ENCODE assay signal across 8 cellular contexts in genomic region chr1:37486680-37487618, GRCh38. TPM values are rescaled to one million over a fixed set of nuclear protein-coding genes. Genes with fewer than 3 reads are reported as not detected.
A peak's percentile ranks its signal among the peaks of the same experiment; 100 is the strongest.
DNase-seq lines count a peak whose midpoint lies in the region; ATAC-seq, FAIRE-seq and TF ChIP-seq lines count a peak whose summit lies in the region.

No MANE protein-coding gene starts in this region.

- CTCF ChIA-PET in A673 (lab: Charles Lee) (interaction anchor here (0.7 to 1.9 kb wide), 10 partner anchors 8 to 971 kb away, joined by 3 to 7 read pairs (median 4); partner anchors contain the start of gene ZC3H12A), HepG2 (lab: Yijun Ruan, JAX; ENCODE audit: low intra/inter-chr PET ratio, low total read pairs) (interaction anchor here (1.1 to 3.2 kb wide), 4 partner anchors 13 to 32 kb away, joined by 3 to 61 read pairs (median 7); partner anchors contain the start of gene ZC3H12A)

- TF ChIP-seq CTCF in A673 (conservative IDR thresholded peaks at IDR 0.05; ENCODE audit: low read depth, low read length) (peak; percentile 96), GM12875 (IDR thresholded peaks at IDR 0.05; ENCODE audit: borderline replicate concordance, insufficient read depth, low read depth, low read length) (peak; percentile 97), colonic mucosa (IDR thresholded peaks at IDR 0.05) (peak; percentile 99), HepG2 (CRISPR knock-in tag; IDR thresholded peaks at IDR 0.05) (peak; percentile 95)

- intact Hi-C loops in A673 (cut with micrococcal nuclease; ENCODE audit: unreplicated experiment) (loop anchor here (1.0 kb wide), 1 partner anchor 32 kb away; no protein-coding TSS in a partner anchor), colonic mucosa (cut with DNase I) (loop anchor here (2.0 kb wide), 1 partner anchor 32 kb away; no protein-coding TSS in a partner anchor), HepG2 (cut with micrococcal nuclease; ENCODE audit: unreplicated experiment) (loop anchor here (1.0 kb wide), 1 partner anchor 32 kb away; no protein-coding TSS in a partner anchor)

- H3K79me2 ChIP-seq in HepG2 (ENCODE audit: insufficient read depth, low read length) = no peaks in the 10 kb centered on the region

- FAIRE-seq in HepG2 (lab: Jason Lieb, UNC) = peak; percentile 82

- BruUV-seq in A673 (replicated peaks; lab: Mats Ljungman, UMichigan) (no TSS peak), HepG2 (replicated peaks; lab: Mats Ljungman, UMichigan) (no TSS peak)

- ATAC-seq in HepG2 (peak; percentile 73), GM21447 (IDR thresholded peaks at IDR 0.05; ENCODE audit: unreplicated experiment) (no peak)

- no peaks in the 10 kb centered on the region for H3K27me3 ChIP-seq in A673 (replicated peaks; ENCODE audit: insufficient read depth, low read depth, low read length, poor library complexity)
- H3K27me3 ChIP-seq in colonic mucosa = no peaks in the 10 kb centered on the region
- no peaks in the 10 kb centered on the region for H3K27me3 ChIP-seq in HepG2 (ENCODE audit: control insufficient read depth in 1 of 2, insufficient read depth in 2 of 2, low read length in 2 of 2)

- POLR2A ChIA-PET in A673 (lab: Charles Lee; ENCODE audit: low non-redundant PET) = no interaction called here
- POLR2A ChIA-PET in HepG2 (lab: Yijun Ruan, JAX) = interaction anchor here (0.7 to 4.3 kb wide), 7 partner anchors 10 to 33 kb away, joined by 3 to 57 read pairs (median 3); partner anchors contain the start of gene ZC3H12A

- TF ChIP-seq EP300 in HepG2 (IDR thresholded peaks at IDR 0.05; ENCODE audit: low read depth in 2 of 2, low read length in 2 of 2) (no peak), HepG2 (CRISPR knock-in tag; IDR thresholded peaks at IDR 0.05; ENCODE audit: borderline replicate concordance) (no peak)

- peaks cover 9% of the 10 kb centered on the region for H3K36me3 ChIP-seq in A673 (ENCODE audit: insufficient read depth, low read length, poor library complexity, severe bottlenecking)
- H3K36me3 ChIP-seq in colonic mucosa = peaks cover 17% of the 10 kb centered on the region
- peaks cover 14 to 37% of the 10 kb centered on the region in 2 experiments for H3K36me3 ChIP-seq in HepG2 (replicated peaks in 1 of 2; ENCODE audit: control insufficient read depth in 1 of 2, insufficient read depth in 2 of 2, low read length in 2 of 2)

- H3K27ac ChIP-seq in A673 (ENCODE audit: low read depth, low read length, poor library complexity, severe bottlenecking) = peak overlapping the region; percentile 42
- H3K27ac ChIP-seq in colonic mucosa = peak overlapping the region; percentile 82
- H3K27ac ChIP-seq in HepG2 (ENCODE audit: extremely low read length, insufficient read depth, low read length) = no peak overlapping the region

- no peaks in the 10 kb centered on the region for H4K20me1 ChIP-seq in HepG2 (ENCODE audit: insufficient read depth, low read length)

- WGBS in HepG2 (ENCODE audit: low lambda C conversion rate) = 33% methylated on average over 7 of the region's 10 CpGs

- DNase-seq in A673 (ENCODE audit: low spot score) (peak; percentile 76), NCI-H226 (peak; percentile 67), colonic mucosa (peak; percentile 87), HepG2 (ENCODE audit: low spot score) (peak; percentile 47)
- DNase-seq in activated CD4-positive, alpha-beta T cell treated with anti-CD3 and anti-CD28 coated beads for 4 hours = peak; percentile 66 to 82
- peak; percentile 61 to 82 for DNase-seq in stimulated activated CD4-positive, alpha-beta T cell treated with anti-CD3 and anti-CD28 coated beads, Interleukin-4, amount 100 ng/mL, for 4 hours

- H3K4me3 ChIP-seq in A673 (ENCODE audit: low read depth, low read length, poor library complexity, severe bottlenecking) = no peak overlapping the region
- H3K4me3 ChIP-seq in GM12875 (ENCODE audit: low read depth, low read length) = no peak overlapping the region
- H3K4me3 ChIP-seq in colonic mucosa = no peak overlapping the region
- H3K4me3 ChIP-seq in HepG2 (replicated peaks in 1 of 3; ENCODE audit: insufficient read depth in 1 of 3, low read depth in 2 of 3, low read length in 3 of 3) = no peak overlapping the region

- TF ChIP-seq RAD21 in HepG2 (CRISPR knock-in tag; IDR thresholded peaks at IDR 0.05) = peak; percentile 92

- H2AFZ ChIP-seq in HepG2 (ENCODE audit: low read length) = no peak overlapping the region

- H3K9me3 ChIP-seq in A673 (ENCODE audit: low read depth, low read length, poor library complexity, severe bottlenecking) = no peaks in the 10 kb centered on the region
- H3K9me3 ChIP-seq in colonic mucosa = no peaks in the 10 kb centered on the region
- H3K9me3 ChIP-seq in HepG2 (ENCODE audit: low read length) = no peaks in the 10 kb centered on the region

- no peak for TF ChIP-seq POLR2A in HepG2 (IDR thresholded peaks at IDR 0.05; ENCODE audit: insufficient read depth in 1 of 2, low read depth in 2 of 2, low read length in 2 of 2)

- H3K9ac ChIP-seq in colonic mucosa (ENCODE audit: low read depth in 2 of 2, low read length in 2 of 2) = peak overlapping the region; percentile 6 to 56
- H3K9ac ChIP-seq in HepG2 (ENCODE audit: insufficient read depth, low read depth, low read length) = no peak overlapping the region

- no peak overlapping the region for H3K4me2 ChIP-seq in HepG2 (ENCODE audit: low read depth, low read length)

- in situ Hi-C loops in HepG2 (cut with HindIII; ENCODE audit: extremely low pct_ligation_motif_present, low pct_unique_long_range_greater_than_20kb) = loop anchor here (5.0 kb wide), 1 partner anchor 35 kb away; no protein-coding TSS in a partner anchor

- H3K4me1 ChIP-seq in A673 (ENCODE audit: insufficient read depth, low read length, poor library complexity, severe bottlenecking) (no peaks in the 10 kb centered on the region), colonic mucosa (peaks cover 20% of the 10 kb centered on the region), HepG2 (ENCODE audit: insufficient read depth, low read length) (peaks cover 10% of the 10 kb centered on the region)

TF ChIP-seq in HepG2, 621 proteins besides CTCF, POLR2A, EP300 and RAD21 (continues in another document):
- TF ChIP-seq CBX5 (CRISPR knock-in tag; IDR thresholded peaks at IDR 0.05; ENCODE audit: borderline replicate concordance) = no peak

RNA-seq across cellular contexts. Expression of gene ZC3H12A, which starts 12.6 kb away (rescaled TPM):
- 4.8 and 5.4 TPM in 2 replicates for total RNA-seq in A673 (2021)
- 10 to 100 TPM; 18.2 to 35.4 TPM for total RNA-seq in colonic mucosa
- 4.2 and 6.8 TPM in 2 replicates for total RNA-seq in HepG2 (2016; rRNA removed; fragmentation: Illumina TruSeq; extraction: Trizol)
- 1.2 and 1.8 TPM in 2 replicates for total RNA-seq in HepG2 (2016; cell fraction: cytosol; rRNA removed; fragmentation: Illumina TruSeq; extraction: Trizol; ENCODE audit: low read depth)
- 3.9 and 5.9 TPM in 2 replicates for total RNA-seq in HepG2 (2016; cell fraction: insoluble cytoplasmic fraction; rRNA removed; fragmentation: Illumina TruSeq; extraction: Trizol)
- total RNA-seq in HepG2 (2016; cell fraction: membrane; rRNA removed; fragmentation: Illumina TruSeq; extraction: Trizol) = 2.6 and 3.2 TPM in 2 replicates
- total RNA-seq in HepG2 (2016; cell fraction: nucleus; rRNA removed; fragmentation: Illumina TruSeq; extraction: Trizol) = 8.0 and 8.9 TPM in 2 replicates
- polyA plus RNA-seq in HepG2 (2011; rRNA removed) = 13.3 and 21.1 TPM in 2 replicates
- 11.9 and 13.7 TPM in 2 replicates for polyA plus RNA-seq in HepG2 (2011; cell fraction: cytosol; rRNA removed)
- 45.8 and 63.2 TPM in 2 replicates for polyA plus RNA-seq in HepG2 (2011; cell fraction: nucleus; rRNA removed)
- polyA plus RNA-seq in HepG2 (2012) = 3.7 and 6.2 TPM in 2 replicates
- polyA plus RNA-seq in HepG2 (2016; cell fraction: cytosol; fragmentation: Illumina TruSeq; extraction: Trizol; ENCODE audit: low read depth) = 0.97 and 1.0 TPM in 2 replicates
- 5.6 and 5.9 TPM in 2 replicates for polyA plus RNA-seq in HepG2 (2016; cell fraction: insoluble cytoplasmic fraction; fragmentation: Illumina TruSeq; extraction: Trizol; ENCODE audit: low read depth)
- 2.2 and 2.6 TPM in 2 replicates for polyA plus RNA-seq in HepG2 (2016; cell fraction: membrane; fragmentation: Illumina TruSeq; extraction: Trizol; ENCODE audit: low read depth)
- 17.0 and 18.8 TPM in 2 replicates for polyA plus RNA-seq in HepG2 (2016; cell fraction: nucleus; fragmentation: Illumina TruSeq; extraction: Trizol; ENCODE audit: insufficient read depth, low read depth)
- polyA minus RNA-seq in HepG2 (2011; rRNA and poly(A)+ RNA removed; ENCODE audit: low replicate concordance) = 12.1 and 39.9 TPM in 2 replicates
- 5.1 and 5.8 TPM in 2 replicates for polyA minus RNA-seq in HepG2 (2011; cell fraction: cytosol; rRNA and poly(A)+ RNA removed)
- 8.0 and 14.0 TPM in 2 replicates for polyA minus RNA-seq in HepG2 (2011; cell fraction: nucleus; rRNA and poly(A)+ RNA removed)

RNA-seq across cellular contexts. Expression of gene MEAF6, which starts 27.6 kb away (rescaled TPM):
- total RNA-seq in A673 (2021) (73.8 and 75.7 TPM in 2 replicates), colonic mucosa (10 to 100 TPM; 32.9 to 40.6 TPM), HepG2 (2016; rRNA removed; fragmentation: Illumina TruSeq; extraction: Trizol) (45.6 and 67.6 TPM in 2 replicates)
- 19.8 and 20.4 TPM in 2 replicates for total RNA-seq in HepG2 (2016; cell fraction: cytosol; rRNA removed; fragmentation: Illumina TruSeq; extraction: Trizol; ENCODE audit: low read depth)
- total RNA-seq in HepG2 (2016; cell fraction: insoluble cytoplasmic fraction; rRNA removed; fragmentation: Illumina TruSeq; extraction: Trizol) = 47.7 and 62.7 TPM in 2 replicates
- 37.7 and 38.7 TPM in 2 replicates for total RNA-seq in HepG2 (2016; cell fraction: membrane; rRNA removed; fragmentation: Illumina TruSeq; extraction: Trizol)
- 28.0 and 36.7 TPM in 2 replicates for total RNA-seq in HepG2 (2016; cell fraction: nucleus; rRNA removed; fragmentation: Illumina TruSeq; extraction: Trizol)
- 24.6 and 29.5 TPM in 2 replicates for polyA plus RNA-seq in HepG2 (2011; rRNA removed)
- polyA plus RNA-seq in HepG2 (2011; cell fraction: cytosol; rRNA removed) = 16.3 and 30.1 TPM in 2 replicates
- 17.5 and 23.0 TPM in 2 replicates for polyA plus RNA-seq in HepG2 (2011; cell fraction: nucleus; rRNA removed)
- 26.8 and 30.1 TPM in 2 replicates for polyA plus RNA-seq in HepG2 (2012)
- polyA plus RNA-seq in HepG2 (2016; cell fraction: cytosol; fragmentation: Illumina TruSeq; extraction: Trizol; ENCODE audit: low read depth) = 19.7 and 22.4 TPM in 2 replicates
- 79.9 and 89.9 TPM in 2 replicates for polyA plus RNA-seq in HepG2 (2016; cell fraction: insoluble cytoplasmic fraction; fragmentation: Illumina TruSeq; extraction: Trizol; ENCODE audit: low read depth)
- 34.2 and 35.5 TPM in 2 replicates for polyA plus RNA-seq in HepG2 (2016; cell fraction: membrane; fragmentation: Illumina TruSeq; extraction: Trizol; ENCODE audit: low read depth)
- polyA plus RNA-seq in HepG2 (2016; cell fraction: nucleus; fragmentation: Illumina TruSeq; extraction: Trizol; ENCODE audit: insufficient read depth, low read depth) = 43.7 and 52.2 TPM in 2 replicates
- polyA minus RNA-seq in HepG2 (2011; rRNA and poly(A)+ RNA removed; ENCODE audit: low replicate concordance) = 5.8 and 11.9 TPM in 2 replicates
- 13.2 and 14.9 TPM in 2 replicates for polyA minus RNA-seq in HepG2 (2011; cell fraction: cytosol; rRNA and poly(A)+ RNA removed)
- 37.2 and 43.1 TPM in 2 replicates for polyA minus RNA-seq in HepG2 (2011; cell fraction: nucleus; rRNA and poly(A)+ RNA removed)
